In genomic region chr19:1018932-1019615, GRCh38 we compare ENCODE assay signal across 8 cellular contexts. TPM values are rescaled to one million over a fixed set of nuclear protein-coding genes. Genes with fewer than 3 reads are reported as not detected.
DNase-seq lines count a peak whose midpoint lies in the region; ATAC-seq and TF ChIP-seq lines count a peak whose summit lies in the region.
"Had no signal": no experiment of that assay in that cellular context is flagged by ENCODE, and none has a peak within 500 bp of the region (broad histone marks: within the 10 kb centered on the region; RNA-seq: fewer than 3 reads in every experiment).

No MANE protein-coding gene starts in this region.

- peaks cover 10% of the 10 kb centered on the region for H3F3A ChIP-seq in smooth muscle cell (ENCODE audit: low read depth)

- peaks cover 45% of the 10 kb centered on the region; the same call in 1 of the 2 replicates for H3K79me2 ChIP-seq in H9 (ENCODE audit: insufficient read depth, low read length)
- peaks cover 65% of the 10 kb centered on the region for H3K79me2 ChIP-seq in smooth muscle cell (ENCODE audit: low read depth)

- no peaks in the 10 kb centered on the region for H3K27me3 ChIP-seq in H9 (ENCODE audit: insufficient read depth, low read length)
- no peaks in the 10 kb centered on the region for H3K27me3 ChIP-seq in right cardiac atrium (ENCODE audit: control insufficient read depth, insufficient read depth)
- H3K27me3 ChIP-seq in smooth muscle cell (ENCODE audit: low read depth): no peaks in the 10 kb centered on the region

- H3K27ac Mint-ChIP-seq in H9 (0 out of 7 replicates have a peak overlapping the region, but pooled peaks of 2 of the 3 experiments have one; percentile 36 to 48), WTC11 (peak overlapping the region; percentile 27; the same call in 1 of the 2 replicates)

- no peak for DNase-seq in H9
- DNase-seq in WTC11 (ENCODE audit: low spot score): no peak
- DNase-seq in right cardiac atrium: peak; percentile 31 to 62 (median 54)
- no peak for DNase-seq in smooth muscle cell (lab: John Stamatoyannopoulos, UW; ENCODE audit: unreplicated experiment)
- DNase-seq in hypothalamus (lab: John Stamatoyannopoulos, UW): no peak
- DNase-seq: HCEC 1CT had no signal

- no peak overlapping the region for H2BK5ac ChIP-seq in H9 (ENCODE audit: insufficient read length, low read length)

- H3K36me3 Mint-ChIP-seq in H9 (ENCODE audit: insufficient read depth in 1 of 3, low read depth in 3 of 3) (peaks cover 2 to 9% (median 2%) of the 10 kb centered on the region in 3 experiments; a peak in 5 of 7 replicates), WTC11 (no peaks in the 10 kb centered on the region; the same call in 1 of the 2 replicates)

- H4K20me1 ChIP-seq in H9 (ENCODE audit: control insufficient read depth, insufficient read depth, insufficient read length) (no peaks in the 10 kb centered on the region), smooth muscle cell (ENCODE audit: low read depth) (peaks cover 66% of the 10 kb centered on the region)

- H3K4me3 Mint-ChIP-seq in H9 (peak overlapping the region; percentile 89 to 91), WTC11 (peak overlapping the region; percentile 83)

- H3K9ac ChIP-seq in H9 (ENCODE audit: extremely low read depth, insufficient read length, low read length) (no peak overlapping the region), smooth muscle cell (ENCODE audit: low read depth) (peak overlapping the region; percentile 97)

- no peak overlapping the region for H4K8ac ChIP-seq in H9 (replicated peaks; ENCODE audit: insufficient read length, low read depth, low read length)

- H3K4me2 ChIP-seq in H9 (ENCODE audit: insufficient read depth, insufficient read length, low read length) (peak overlapping the region; percentile 64), smooth muscle cell (peak overlapping the region; percentile 96)

- peaks cover 10% of the 10 kb centered on the region for H3K23me2 ChIP-seq in H9 (ENCODE audit: insufficient read length, low read depth, low read length, poor library complexity, severe bottlenecking)

- no peak overlapping the region for H3K56ac ChIP-seq in H9 (ENCODE audit: insufficient read length, low read depth, low read length)

- peaks cover 7% of the 10 kb centered on the region for H3K79me1 ChIP-seq in H9 (ENCODE audit: insufficient read depth, low read depth, low read length, poor library complexity, severe bottlenecking)

- H3K9me3 ChIP-seq in H9 (ENCODE audit: control insufficient read depth, low read depth, low read length) (no peaks in the 10 kb centered on the region), right cardiac atrium (ENCODE audit: control insufficient read depth, low read length) (no peaks in the 10 kb centered on the region), smooth muscle cell (replicated peaks; ENCODE audit: low read depth) (no peaks in the 10 kb centered on the region)

- no peak overlapping the region for H3K23ac ChIP-seq in H9 (ENCODE audit: insufficient read length, low read depth, low read length)

- no peak overlapping the region for H4K91ac ChIP-seq in H9 (ENCODE audit: insufficient read length, low read depth, low read length)

- no peak overlapping the region for H2BK120ac ChIP-seq in H9 (ENCODE audit: low read depth, low read length, poor library complexity, severe bottlenecking)

- CTCF ChIA-PET in WTC11 (lab: Charles Lee): interaction anchor here (1.3 to 2.1 kb wide), 4 partner anchors 17 to 225 kb away, joined by 3 to 6 read pairs (median 4); partner anchors contain the start of genes ABCA7 and GRIN3B

- H2BK15ac ChIP-seq in H9 (ENCODE audit: low read depth, low read length): no peak overlapping the region

- TF ChIP-seq CTCF in H9 (conservative IDR thresholded peaks at IDR 0.05): no peak
- no peak for TF ChIP-seq CTCF in WTC11 (IDR thresholded peaks at IDR 0.05)
- TF ChIP-seq CTCF in smooth muscle cell (IDR thresholded peaks at IDR 0.05; ENCODE audit: borderline replicate concordance, insufficient read depth, poor library complexity, severe bottlenecking): no peak

- H4K5ac ChIP-seq in H9 (ENCODE audit: insufficient read length, low read depth, low read length): no peak overlapping the region

- ATAC-seq in WTC11 (no peak), right cardiac atrium (no peak), GM18520 (IDR thresholded peaks at IDR 0.05; ENCODE audit: unreplicated experiment) (no peak), HG03439 (IDR thresholded peaks at IDR 0.05; ENCODE audit: unreplicated experiment) (no peak)

- H3K18ac ChIP-seq in H9 (ENCODE audit: insufficient read length, low read depth, low read length): no peak overlapping the region

- no peak overlapping the region for H3K14ac ChIP-seq in H9 (ENCODE audit: insufficient read depth, low read length)

- H2AFZ ChIP-seq in H9 (ENCODE audit: low read length): no peak overlapping the region
- no peak overlapping the region for H2AFZ ChIP-seq in smooth muscle cell (ENCODE audit: low read depth)

- H3K4ac ChIP-seq in H9 (ENCODE audit: low read depth, low read length): no peak overlapping the region

- H3K36me3 ChIP-seq in smooth muscle cell (ENCODE audit: low read depth): no peaks in the 10 kb centered on the region

- H3K27me3 Mint-ChIP-seq in H9 (ENCODE audit: low read depth) (no peaks in the 10 kb centered on the region; the same call in 1 of the 2 replicates), WTC11 (ENCODE audit: low read depth) (no peaks in the 10 kb centered on the region)

- POLR2A ChIA-PET in WTC11 (lab: Charles Lee): interaction anchor here (0.5 kb wide), 1 partner anchor 8 kb away, joined by 3 read pairs; no protein-coding TSS in a partner anchor

- H3K4me1 Mint-ChIP-seq in H9: peaks cover 17 to 35% of the 10 kb centered on the region in 2 experiments
- peaks cover 28% of the 10 kb centered on the region for H3K4me1 Mint-ChIP-seq in WTC11

- no peaks in the 10 kb centered on the region; a peak in 1 of 5 replicates for H3K9me3 Mint-ChIP-seq in H9
- no peaks in the 10 kb centered on the region for H3K9me3 Mint-ChIP-seq in WTC11

- WGBS in H9 (ENCODE audit: extremely low coverage, insufficient read length, low lambda C conversion rate): no CpG with 5 or more reads among the region's 17 CpGs
- WGBS in right cardiac atrium: 41% methylated on average over 17 of the region's 17 CpGs
- WGBS in smooth muscle cell (ENCODE audit: low lambda C conversion rate): 84% methylated on average over 17 of the region's 17 CpGs

- H3K4me3 ChIP-seq in right cardiac atrium (ENCODE audit: low read length) (no peak overlapping the region), smooth muscle cell (peak overlapping the region; percentile 87)

- H3K4me1 ChIP-seq in H9 (ENCODE audit: insufficient read depth, low read length): no peaks in the 10 kb centered on the region; the same call in 1 of the 2 replicates
- peaks cover 26% of the 10 kb centered on the region for H3K4me1 ChIP-seq in right cardiac atrium (ENCODE audit: control insufficient read depth, insufficient read depth, low read length)
- H3K4me1 ChIP-seq in smooth muscle cell (ENCODE audit: low read depth): peaks cover 27% of the 10 kb centered on the region

- no peak overlapping the region for H2BK20ac ChIP-seq in H9 (ENCODE audit: low read depth, low read length, poor library complexity, severe bottlenecking)

- no peak overlapping the region for H3T11ph ChIP-seq in H9 (ENCODE audit: low read length)

- H3K27ac ChIP-seq in H9 (ENCODE audit: insufficient read length, low read depth, low read length) (no peak overlapping the region), right cardiac atrium (ENCODE audit: low read length) (no peak overlapping the region), smooth muscle cell (ENCODE audit: low read depth) (peak overlapping the region; percentile 11)

- intact Hi-C loops in right cardiac atrium (cut with DNase I): no loop called here

- H2BK12ac ChIP-seq in H9 (ENCODE audit: insufficient read length, low read depth, low read length): no peak overlapping the region

- no peak overlapping the region for H2AK5ac ChIP-seq in H9 (ENCODE audit: insufficient read length, low read length)

RNA-seq across cellular contexts. Expression of gene TMEM259, which starts 1.8 kb away (rescaled TPM):
- total RNA-seq in H9 (2021): 169 and 171 TPM in 2 replicates
- total RNA-seq in WTC11 (2021): 176 to 202 TPM (median 191 TPM) in 3 replicates
- 100 to 1,000 TPM; 127 to 161 (median 143) TPM for total RNA-seq in right cardiac atrium
- 164 TPM for polyA plus RNA-seq in right cardiac atrium
- total RNA-seq in smooth muscle cell: 112 and 133 TPM in 2 replicates
- polyA plus RNA-seq in smooth muscle cell: 232 and 301 TPM in 2 replicates

RNA-seq across cellular contexts. Expression of gene RNU6-2, which starts 2.2 kb away (rescaled TPM):
- total RNA-seq in H9 (2021) (not detected in 2 replicates), WTC11 (2021) (not detected in 3 replicates), right cardiac atrium (not detected), smooth muscle cell (not detected in 2 replicates)
- polyA plus RNA-seq in right cardiac atrium (not detected), smooth muscle cell (not detected in 2 replicates)

RNA-seq across cellular contexts. Expression of gene CNN2, which starts 7.3 kb away (rescaled TPM):
- total RNA-seq in H9 (2021) (524 and 529 TPM in 2 replicates), WTC11 (2021) (387 to 391 TPM (median 390 TPM) in 3 replicates), right cardiac atrium (10 to 100 TPM; 57.4 to 75.9 (median 63.8) TPM), smooth muscle cell (150 and 155 TPM in 2 replicates)
- polyA plus RNA-seq in right cardiac atrium (52.1 TPM), smooth muscle cell (392 and 404 TPM in 2 replicates)

RNA-seq across cellular contexts. Expression of gene GRIN3B, which starts 18.9 kb away (rescaled TPM):
- 1.0 and 1.4 TPM in 2 replicates for total RNA-seq in H9 (2021)
- total RNA-seq in WTC11 (2021): 1.9 to 2.5 TPM (median 2.4 TPM) in 3 replicates
- total RNA-seq in right cardiac atrium: under 1 TPM in 1 of 4 donors, not detected in 3; 0.06 TPM
- not detected for polyA plus RNA-seq in right cardiac atrium
- 1.2 and 12.6 TPM in 2 replicates for total RNA-seq in smooth muscle cell
- 1.2 and 3.6 TPM in 2 replicates for polyA plus RNA-seq in smooth muscle cell

RNA-seq across cellular contexts. Expression of gene ABCA7, which starts 20.8 kb away (rescaled TPM):
- total RNA-seq in H9 (2021) (28.3 and 34.6 TPM in 2 replicates), WTC11 (2021) (40.3 to 45.0 TPM (median 41.3 TPM) in 3 replicates), right cardiac atrium (10 to 100 TPM in 1 of 4 donors, 1 to 10 TPM in 3; 7.3 to 10.4 (median 8.7) TPM), smooth muscle cell (4.1 and 5.0 TPM in 2 replicates)
- polyA plus RNA-seq in right cardiac atrium (9.1 TPM), smooth muscle cell (11.8 and 26.5 TPM in 2 replicates)

Comparison
In these comparisons a context has a peak if more than half of its experiments do, and no peak if none do; other contexts are left out.
1. DNase-seq: peak in right cardiac atrium (3 of 3); none in H9 (single experiment), WTC11 (single experiment), smooth muscle cell (single experiment) and hypothalamus (0 of 51).